In genomic region chr13:103078145-103078544, GRCh38 we compare ENCODE assay signal across 11 cellular contexts.
DNase-seq lines count a peak whose midpoint lies in the region; ATAC-seq lines count a peak whose summit lies in the region.
"Had no signal": no experiment of that assay in that cellular context is flagged by ENCODE, and none has a peak within 500 bp of the region (broad histone marks: within the 10 kb centered on the region; RNA-seq: fewer than 3 reads in every experiment).

No MANE protein-coding gene starts in this region.

- no peak for DNase-seq in stimulated activated CD8-positive, alpha-beta memory T cell treated with anti-CD3 and anti-CD28 coated beads, Interleukin-4, amount 100 ng/mL, for 48 hours
- no peak for DNase-seq in EL
- no peak for DNase-seq in midbrain (lab: John Stamatoyannopoulos, UW)
- no peak for DNase-seq in islet precursor cell
- DNase-seq: anterior cingulate cortex; effector CD4-positive, alpha-beta T cell; mammary epithelial cell; T-helper 9 cell had no signal

- ATAC-seq in GM19395 (IDR thresholded peaks at IDR 0.05; ENCODE audit: unreplicated experiment) (peak; percentile 92), HG02763 (IDR thresholded peaks at IDR 0.05; ENCODE audit: unreplicated experiment) (peak; percentile 96), HG03442 (IDR thresholded peaks at IDR 0.05; ENCODE audit: unreplicated experiment) (peak; percentile 97)
